ENCODE assay signal across 28 cellular contexts in the genomic region with DNA sequence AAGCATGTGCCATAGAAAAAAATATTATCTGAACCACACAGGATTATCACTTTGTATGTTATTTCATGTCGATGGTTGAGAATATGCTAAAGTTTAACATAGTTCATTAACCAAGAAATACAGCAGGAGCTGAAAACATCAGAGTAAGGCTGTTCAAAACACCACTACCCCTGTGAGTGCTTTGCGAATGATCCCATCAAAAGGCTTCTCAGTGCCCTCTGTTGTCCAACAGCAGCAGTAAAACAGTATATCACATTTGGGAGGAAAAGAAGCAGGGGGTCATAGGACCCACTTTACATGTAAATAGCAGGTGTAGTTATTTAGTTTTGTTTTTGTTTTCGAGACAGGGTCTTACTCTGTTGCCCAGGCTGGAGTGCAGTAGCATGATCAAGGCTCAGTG.
"Had no signal": no experiment of that assay in that cellular context is flagged by ENCODE, and none has a peak within 500 bp of the region (broad histone marks: within the 10 kb centered on the region; RNA-seq: fewer than 3 reads in every experiment).

No MANE protein-coding gene starts in this region.

- DNase-seq: activated CD4-positive, alpha-beta T cell treated with anti-CD3 and anti-CD28 coated beads for 4 hours; activated CD4-positive, alpha-beta T cell treated with anti-CD3 and anti-CD28 coated beads, Interleukin-2, amount 50 U/mL, for 4 hours; activated effector memory CD4-positive, alpha-beta T cell treated with Interleukin-2 at 50 U/mL for 16 hours; activated naive CD4-positive, alpha-beta T cell treated with Interleukin-2 at 50 U/mL for 16 hours; activated T-cell treated with anti-CD3 and anti-CD28 coated beads for 4 hours; anterior cingulate cortex; foreskin keratinocyte; heart right ventricle; kidney glomerular epithelial cell; mesendoderm; nephron progenitor cell; ovary; stimulated activated CD4-positive, alpha-beta T cell treated with anti-CD3 and anti-CD28 coated beads, Interleukin-4, amount 100 ng/mL, for 4 hours; stimulated activated CD8-positive, alpha-beta memory T cell treated with anti-CD3 and anti-CD28 coated beads, Interleukin-4, amount 100 ng/mL, for 48 hours; stimulated activated naive CD8-positive, alpha-beta T cell treated with anti-CD3 and anti-CD28 coated beads, Interleukin-15, amount 100 ng/mL, for 72 hours; substantia nigra; upper lobe of left lung had no signal

- H3K27me3 ChIP-seq: esophagus muscularis mucosa, foreskin keratinocyte, ovary, upper lobe of left lung, vagina had no signal

- H3K4me1 ChIP-seq: foreskin keratinocyte, upper lobe of left lung had no signal

- H3K4me1 Mint-ChIP-seq: central memory CD8-positive, alpha-beta T cell; stimulated activated memory B cell treated with anti-CD40 and anti-IgM and Interleukin-4, amounts not matched to agents 10 μg/mL and 1 μg/mL and 100 μg/mL, for 72 hours had no signal

- H3K4me3 Mint-ChIP-seq: activated naive CD8-positive, alpha-beta T cell; central memory CD8-positive, alpha-beta T cell; dendritic cell treated with granulocyte-macrophage colony-stimulating factor and Interleukin-4, amounts not matched to agents 40 ng/mL and 50 ng/mL, for 4 days; nephron progenitor cell; stimulated activated memory B cell treated with anti-CD40 and anti-IgM and Interleukin-4, amounts not matched to agents 10 μg/mL and 1 μg/mL and 100 μg/mL, for 72 hours; stimulated activated naive CD8-positive, alpha-beta T cell treated with anti-CD3 and anti-CD28 coated beads, Interleukin-15, amount 100 ng/mL, for 72 hours had no signal

- H3K4me3 ChIP-seq: esophagus muscularis mucosa, heart right ventricle, lung, ovary, skin epidermis, upper lobe of left lung, vagina had no signal

- H3K9me3 Mint-ChIP-seq: central memory CD8-positive, alpha-beta T cell; dendritic cell treated with granulocyte-macrophage colony-stimulating factor and Interleukin-4, amounts not matched to agents 40 ng/mL and 50 ng/mL, for 4 days; nephron progenitor cell; stimulated activated naive CD8-positive, alpha-beta T cell treated with anti-CD3 and anti-CD28 coated beads, Interleukin-15, amount 100 ng/mL, for 72 hours had no signal

- H3K27ac Mint-ChIP-seq: activated naive CD8-positive, alpha-beta T cell; dendritic cell treated with granulocyte-macrophage colony-stimulating factor and Interleukin-4, amounts not matched to agents 40 ng/mL and 50 ng/mL, for 4 days; nephron progenitor cell; progenitor cell of endocrine pancreas; stimulated activated memory B cell treated with anti-CD40 and anti-IgM and Interleukin-4, amounts not matched to agents 10 μg/mL and 1 μg/mL and 100 μg/mL, for 72 hours; stimulated activated naive CD8-positive, alpha-beta T cell treated with anti-CD3 and anti-CD28 coated beads, Interleukin-15, amount 100 ng/mL, for 72 hours had no signal

- H3K36me3 ChIP-seq: esophagus muscularis mucosa, heart right ventricle, ovary, upper lobe of left lung, vagina had no signal

- H3K36me3 Mint-ChIP-seq: activated naive CD8-positive, alpha-beta T cell; stimulated activated memory B cell treated with anti-CD40 and anti-IgM and Interleukin-4, amounts not matched to agents 10 μg/mL and 1 μg/mL and 100 μg/mL, for 72 hours had no signal

- H3K9me3 ChIP-seq: esophagus muscularis mucosa, heart right ventricle, ovary, upper lobe of left lung, vagina had no signal

- H3K27ac ChIP-seq: foreskin keratinocyte, heart right ventricle, skin epidermis, upper lobe of left lung, vagina had no signal

- ATAC-seq: foreskin keratinocyte; heart right ventricle; left lobe of liver; sciatic nerve; stimulated activated memory B cell treated with anti-CD40 and anti-IgM and Interleukin-4, amounts not matched to agents 10 μg/mL and 1 μg/mL and 100 μg/mL, for 72 hours; stimulated activated naive CD8-positive, alpha-beta T cell treated with anti-CD3 and anti-CD28 coated beads, Interleukin-15, amount 100 ng/mL, for 72 hours had no signal

- H3K27me3 Mint-ChIP-seq: central memory CD8-positive, alpha-beta T cell; dendritic cell treated with granulocyte-macrophage colony-stimulating factor and Interleukin-4, amounts not matched to agents 40 ng/mL and 50 ng/mL, for 4 days; progenitor cell of endocrine pancreas; stimulated activated memory B cell treated with anti-CD40 and anti-IgM and Interleukin-4, amounts not matched to agents 10 μg/mL and 1 μg/mL and 100 μg/mL, for 72 hours; stimulated activated naive CD8-positive, alpha-beta T cell treated with anti-CD3 and anti-CD28 coated beads, Interleukin-15, amount 100 ng/mL, for 72 hours had no signal
